8 cellular contexts compared by ENCODE assay signal in the genomic region with DNA sequence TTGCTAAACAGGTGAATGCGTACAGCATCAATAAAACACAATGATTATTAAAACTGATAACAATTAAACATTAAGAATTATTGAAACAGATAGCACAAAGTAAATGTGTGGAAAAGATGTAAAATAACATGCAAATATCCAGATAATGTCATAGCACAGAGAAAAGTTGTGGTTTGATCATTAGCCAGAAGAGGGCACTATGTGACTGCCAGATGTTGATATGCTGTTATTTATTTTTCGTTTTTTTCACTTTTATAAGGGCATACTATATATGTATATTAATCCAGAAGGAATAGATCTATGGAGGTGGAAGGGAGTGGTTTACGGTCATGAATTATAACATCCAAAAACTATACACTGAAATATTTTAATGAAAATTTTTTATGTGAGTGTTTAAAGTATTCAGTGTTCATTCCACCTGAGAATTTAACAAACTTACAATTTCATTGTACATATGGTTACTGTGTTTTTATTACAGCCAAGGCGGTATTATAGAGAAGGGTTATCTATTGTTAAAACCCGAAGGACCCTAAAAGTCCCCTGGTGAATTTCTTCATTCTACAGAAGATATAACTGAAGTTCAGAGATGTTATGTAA.
DNase-seq lines count a peak whose midpoint lies in the region; ATAC-seq, FAIRE-seq and TF ChIP-seq lines count a peak whose summit lies in the region.

No MANE protein-coding gene starts in this region.

- H2AFZ ChIP-seq in keratinocyte (ENCODE audit: control insufficient read depth, low read length): no peak overlapping the region

- CTCF ChIA-PET in activated CD4-positive, alpha-beta T cell treated with anti-CD3 and anti-CD28 coated beads, Interleukin-2, amount 10 ng/mL, durations not matched to agents 7 days and 5 days (lab: Charles Lee): no interaction called here

- H3K27me3 ChIP-seq in WERI-Rb-1 (ENCODE audit: insufficient read depth, low read depth, severe bottlenecking) (no peaks in the 10 kb centered on the region), keratinocyte (ENCODE audit: control insufficient read depth, extremely low read depth, insufficient read depth, low read length) (no peaks in the 10 kb centered on the region)

- no peak overlapping the region for H3K9ac ChIP-seq in keratinocyte (ENCODE audit: control insufficient read depth, extremely low read depth, insufficient read depth, low read length)

- H3K9me3 ChIP-seq in WERI-Rb-1 (ENCODE audit: severe bottlenecking) (no peaks in the 10 kb centered on the region), keratinocyte (ENCODE audit: control insufficient read depth, low read depth, low read length) (no peaks in the 10 kb centered on the region)

- H3K36me3 ChIP-seq in WERI-Rb-1 (no peaks in the 10 kb centered on the region), keratinocyte (ENCODE audit: control insufficient read depth in 2 of 2, extremely low read depth in 1 of 2, insufficient read depth in 2 of 2, low read length in 2 of 2) (no peaks in the 10 kb centered on the region)

- POLR2A ChIA-PET in activated CD4-positive, alpha-beta T cell treated with anti-CD3 and anti-CD28 coated beads, Interleukin-2, amount 10 ng/mL, durations not matched to agents 7 days and 5 days (lab: Charles Lee): no interaction called here

- H3K4me1 ChIP-seq in keratinocyte (ENCODE audit: control insufficient read depth, extremely low read depth, insufficient read depth, low read length): peaks cover 9% of the 10 kb centered on the region

- H4K20me1 ChIP-seq in keratinocyte (ENCODE audit: control insufficient read depth, extremely low read depth, insufficient read depth, low read length): no peaks in the 10 kb centered on the region

- ATAC-seq in HG02884 (IDR thresholded peaks at IDR 0.05; ENCODE audit: unreplicated experiment) (no peak), GM21447 (IDR thresholded peaks at IDR 0.05; ENCODE audit: unreplicated experiment) (no peak)

- no peaks in the 10 kb centered on the region for H3K36me3 Mint-ChIP-seq in activated CD4-positive, alpha-beta T cell treated with anti-CD3 and anti-CD28 coated beads, Interleukin-2, amount 10 ng/mL, durations not matched to agents 7 days and 5 days (ENCODE audit: low read depth)

- H3K27me3 Mint-ChIP-seq in activated CD4-positive, alpha-beta T cell treated with anti-CD3 and anti-CD28 coated beads, Interleukin-2, amount 10 ng/mL, durations not matched to agents 7 days and 5 days: peaks cover 2% of the 10 kb centered on the region

- dilution Hi-C loops in keratinocyte (cut with MboI; ENCODE audit: extremely low pct_ligation_motif_present, low sequenced_read_pairs): no loop called here

- H3K9me1 ChIP-seq in keratinocyte (ENCODE audit: control insufficient read depth, extremely low read depth, insufficient read depth, low read length): no peaks in the 10 kb centered on the region

- no peak overlapping the region for H3K4me2 ChIP-seq in keratinocyte (ENCODE audit: control insufficient read depth, extremely low read depth, insufficient read depth, low read depth, low read length)

- DNase-seq in activated CD4-positive, alpha-beta T cell treated with anti-CD3 and anti-CD28 coated beads, Interleukin-2, amount 10 ng/mL, durations not matched to agents 7 days and 5 days: peak; percentile 17
- no peak for DNase-seq in activated CD4-positive, alpha-beta T cell treated with anti-CD3 and anti-CD28 coated beads for 4 hours
- DNase-seq in HT1080 (ENCODE audit: low read depth): peak; percentile 19
- DNase-seq in WERI-Rb-1: no peak
- no peak for DNase-seq in keratinocyte (ENCODE audit: low read depth, low spot score)
- DNase-seq in NCI-H1048 (lab: John Stamatoyannopoulos, UW): no peak

- no peaks in the 10 kb centered on the region for H3K9me3 Mint-ChIP-seq in activated CD4-positive, alpha-beta T cell treated with anti-CD3 and anti-CD28 coated beads, Interleukin-2, amount 10 ng/mL, durations not matched to agents 7 days and 5 days

- peak; percentile 51 for TF ChIP-seq CTCF in WERI-Rb-1 (IDR thresholded peaks at IDR 0.05; ENCODE audit: low read depth, low read length)
- TF ChIP-seq CTCF in keratinocyte (optimal IDR thresholded peaks at IDR 0.05 in 1 of 3, IDR thresholded peaks at IDR 0.05 in 1 of 3, conservative IDR thresholded peaks at IDR 0.05 in 1 of 3; ENCODE audit: extremely low read depth in 1 of 3, insufficient read depth in 2 of 3, low read length in 3 of 3): peak in 2 of 3 experiments; percentile 52 to 56

- FAIRE-seq in keratinocyte (lab: Jason Lieb, UNC): no peak

- no peak overlapping the region for H3K4me3 ChIP-seq in WERI-Rb-1 (ENCODE audit: low read depth, low read length)
- no peak overlapping the region for H3K4me3 ChIP-seq in keratinocyte (ENCODE audit: control insufficient read depth in 2 of 3, extremely low read depth in 1 of 3, insufficient read depth in 2 of 3, low read depth in 1 of 3, low read length in 3 of 3)

- no peak overlapping the region for H3K27ac Mint-ChIP-seq in activated CD4-positive, alpha-beta T cell treated with anti-CD3 and anti-CD28 coated beads, Interleukin-2, amount 10 ng/mL, durations not matched to agents 7 days and 5 days

- no peaks in the 10 kb centered on the region for H3K4me1 Mint-ChIP-seq in activated CD4-positive, alpha-beta T cell treated with anti-CD3 and anti-CD28 coated beads, Interleukin-2, amount 10 ng/mL, durations not matched to agents 7 days and 5 days

- H3K4me3 Mint-ChIP-seq in activated CD4-positive, alpha-beta T cell treated with anti-CD3 and anti-CD28 coated beads, Interleukin-2, amount 10 ng/mL, durations not matched to agents 7 days and 5 days: no peak overlapping the region

- no peak overlapping the region for H3K27ac ChIP-seq in WERI-Rb-1
- H3K27ac ChIP-seq in keratinocyte (ENCODE audit: control insufficient read depth, insufficient read depth, low read length): no peak overlapping the region

- H3K79me2 ChIP-seq in keratinocyte (ENCODE audit: control insufficient read depth, insufficient read depth, low read length): no peaks in the 10 kb centered on the region

Comparison
In these comparisons a context has a peak if more than half of its experiments do, and no peak if none do; other contexts are left out.
1. DNase-seq: peak in activated CD4-positive, alpha-beta T cell treated with anti-CD3 and anti-CD28 coated beads, Interleukin-2, amount 10 ng/mL, durations not matched to agents 7 days and 5 days (single experiment) and HT1080 (single experiment); none in activated CD4-positive, alpha-beta T cell treated with anti-CD3 and anti-CD28 coated beads for 4 hours (0 of 2), WERI-Rb-1 (single experiment), keratinocyte (single experiment) and NCI-H1048 (single experiment).